18 cellular contexts compared by ENCODE assay signal in the genomic region with DNA sequence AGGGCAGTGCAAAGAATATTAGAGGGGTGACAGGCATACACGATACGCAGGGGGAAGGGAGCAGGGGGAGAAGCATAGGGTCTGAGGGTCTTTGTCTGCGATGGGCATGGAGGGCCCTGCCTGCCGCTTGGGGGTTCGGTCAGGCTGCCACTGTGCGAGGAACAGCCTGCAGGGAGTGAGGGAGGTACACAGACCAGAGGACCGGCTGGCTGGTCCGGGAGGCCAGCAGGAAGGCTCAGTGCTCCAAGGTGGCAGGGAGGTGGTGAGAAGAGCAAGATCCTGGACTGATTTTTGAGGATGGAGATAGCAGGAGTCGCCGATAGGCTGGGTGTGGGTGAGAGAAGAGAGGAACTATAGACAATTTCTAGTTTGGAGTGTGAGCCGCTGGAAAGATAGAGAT.
"Had no signal": no experiment of that assay in that cellular context is flagged by ENCODE, and none has a peak within 500 bp of the region (broad histone marks: within the 10 kb centered on the region; RNA-seq: fewer than 3 reads in every experiment).

No MANE protein-coding gene starts in this region.

- H3K4me3 Mint-ChIP-seq: activated CD4-positive, alpha-beta memory T cell treated with anti-CD3 and anti-CD28 coated beads for 36 hours; activated T-cell treated with anti-CD3 and anti-CD28 coated beads, Interleukin-2, amount 50 U/mL, for 4 hours; dendritic cell treated with granulocyte-macrophage colony-stimulating factor and Interleukin-4, amounts not matched to agents 40 ng/mL and 50 ng/mL, for 4 days had no signal

- H3K27me3 Mint-ChIP-seq: activated CD4-positive, alpha-beta memory T cell treated with anti-CD3 and anti-CD28 coated beads for 36 hours; dendritic cell treated with granulocyte-macrophage colony-stimulating factor and Interleukin-4, amounts not matched to agents 40 ng/mL and 50 ng/mL, for 4 days had no signal

- H3K36me3 ChIP-seq: prostate gland had no signal

- H3K9me3 ChIP-seq: ascending aorta, esophagus muscularis mucosa, gastroesophageal sphincter, prostate gland, right atrium auricular region, testis, upper lobe of left lung had no signal

- H3K4me3 ChIP-seq: ascending aorta, esophagus muscularis mucosa, gastroesophageal sphincter, heart left ventricle, prostate gland, right atrium auricular region, testis, upper lobe of left lung had no signal

- DNase-seq: activated CD4-positive, alpha-beta memory T cell treated with anti-CD3 and anti-CD28 coated beads for 36 hours; activated T-cell treated with anti-CD3 and anti-CD28 coated beads, Interleukin-2, amount 50 U/mL, for 4 hours; effector CD8-positive, alpha-beta T cell; kidney; stimulated activated CD4-positive, alpha-beta T cell treated with anti-CD3 and anti-CD28 coated beads, Interleukin-2, amount 100 ng/mL, for 48 hours; T-helper 2 cell; testis had no signal

- H3K27ac ChIP-seq: ascending aorta, esophagus muscularis mucosa, gastroesophageal sphincter, heart left ventricle, prostate gland, right atrium auricular region, testis, upper lobe of left lung had no signal

- H3K4me1 ChIP-seq: ascending aorta, gastroesophageal sphincter, prostate gland, testis had no signal

- H3K27me3 ChIP-seq: ascending aorta, esophagus muscularis mucosa, gastroesophageal sphincter, heart left ventricle, right atrium auricular region, testis, upper lobe of left lung had no signal

- H3K27ac Mint-ChIP-seq: activated CD4-positive, alpha-beta memory T cell treated with anti-CD3 and anti-CD28 coated beads for 36 hours; dendritic cell treated with granulocyte-macrophage colony-stimulating factor and Interleukin-4, amounts not matched to agents 40 ng/mL and 50 ng/mL, for 4 days had no signal

- H3K9me3 Mint-ChIP-seq: activated CD4-positive, alpha-beta memory T cell treated with anti-CD3 and anti-CD28 coated beads for 36 hours; activated T-cell treated with anti-CD3 and anti-CD28 coated beads, Interleukin-2, amount 50 U/mL, for 4 hours; dendritic cell treated with granulocyte-macrophage colony-stimulating factor and Interleukin-4, amounts not matched to agents 40 ng/mL and 50 ng/mL, for 4 days had no signal

- FAIRE-seq: bronchial epithelial cell, endothelial cell of umbilical vein, kidney had no signal

- ATAC-seq: activated T-cell treated with anti-CD3 and anti-CD28 coated beads, Interleukin-2, amount 50 U/mL, for 4 hours; gastroesophageal sphincter; heart left ventricle; left lobe of liver had no signal
